17 cellular contexts compared by ENCODE assay signal in the genomic region with DNA sequence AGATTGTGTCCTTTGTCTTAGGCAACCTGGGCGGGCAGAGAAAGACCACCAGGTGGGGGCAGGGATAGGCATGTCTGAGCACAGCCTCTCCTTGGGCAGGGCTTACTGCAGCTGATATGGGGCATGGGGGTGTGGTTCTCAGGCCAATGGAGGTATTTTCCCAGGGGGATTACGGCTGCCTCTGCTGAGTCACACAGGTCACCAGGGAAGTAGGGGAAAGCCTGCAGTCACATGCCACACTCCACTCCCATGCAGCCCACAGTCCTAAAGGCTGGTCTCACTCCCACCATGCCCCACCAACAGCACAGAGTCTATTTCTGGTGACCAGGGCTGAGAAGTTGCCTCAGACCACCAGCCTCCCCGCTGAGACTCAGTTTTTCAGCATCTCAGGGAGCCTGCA.
DNase-seq lines count a peak whose midpoint lies in the region; ATAC-seq, FAIRE-seq and TF ChIP-seq lines count a peak whose summit lies in the region.
"Had no signal": no experiment of that assay in that cellular context is flagged by ENCODE, and none has a peak within 500 bp of the region (broad histone marks: within the 10 kb centered on the region; RNA-seq: fewer than 3 reads in every experiment).

No MANE protein-coding gene starts in this region.

- no peak overlapping the region for H2BK120ac ChIP-seq in H1 (replicated peaks; ENCODE audit: low read depth, low read length)

- H3K23me2 ChIP-seq in H1 (ENCODE audit: low read depth, low read length) = no peaks in the 10 kb centered on the region

- H2BK5ac ChIP-seq in H1 (ENCODE audit: low read depth, low read length) = no peak overlapping the region

- H3K4ac ChIP-seq in H1 (replicated peaks; ENCODE audit: insufficient read length, low read depth, low read length) = no peak overlapping the region

- H3K79me2 ChIP-seq in H1 (ENCODE audit: control insufficient read depth in 1 of 2, insufficient read depth in 2 of 2, low read length in 2 of 2) = no peaks in the 10 kb centered on the region

- H3K27me3 ChIP-seq in H1 (replicated peaks in 1 of 4; ENCODE audit: control insufficient read depth in 3 of 4, extremely low read depth in 1 of 4, insufficient read depth in 3 of 4, low read length in 3 of 4) = no peaks in the 10 kb centered on the region

- H4K8ac ChIP-seq in H1 (ENCODE audit: extremely low read depth, insufficient read depth, low read length) = no peak overlapping the region

- no peak overlapping the region for H3K27ac ChIP-seq in H1 (ENCODE audit: low read depth, low read length)
- H3K27ac ChIP-seq: HL-60, PC-9 had no signal

- 92% methylated on average over 3 of the region's 3 CpGs; no CpG with 5 or more reads in 1 of the 2 experiments for WGBS in H1 (ENCODE audit: extremely low coverage in 1 of 2, insufficient coverage in 1 of 2, insufficient read length in 1 of 2, insufficient replicate concordance in 2 of 2, low coverage in 1 of 2, low lambda C conversion rate in 2 of 2, missing lambda C conversion rate in 1 of 2), 2 experiments

- no peak for TF ChIP-seq POLR2A in H1 (IDR thresholded peaks at IDR 0.05; ENCODE audit: control extremely low read depth in 1 of 2, low read depth in 2 of 2, low read length in 2 of 2)

- no peak overlapping the region for H2BK12ac ChIP-seq in H1 (ENCODE audit: low read depth, low read length)

- H3K18ac ChIP-seq in H1 (ENCODE audit: extremely low read depth, low read length) = no peak overlapping the region

- in situ Hi-C loops in GM13976 (cut with MboI; ENCODE audit: low sequenced_read_pairs, unreplicated experiment) = no loop called here

- no peaks in the 10 kb centered on the region for H3K9me3 ChIP-seq in H1 (ENCODE audit: insufficient read depth in 2 of 2, low read depth in 1 of 2, low read length in 1 of 2)

- H3K23ac ChIP-seq in H1 (ENCODE audit: insufficient read length) = no peak overlapping the region

- H3K4me1 ChIP-seq in H1 (replicated peaks in 1 of 4; ENCODE audit: control insufficient read depth in 3 of 4, insufficient read depth in 4 of 4, low read length in 3 of 4) = no peaks in the 10 kb centered on the region

- H2BK20ac ChIP-seq in H1 (ENCODE audit: low read length) = 0 out of 2 replicates have a peak overlapping the region, but pooled peaks have one; percentile 7

- CTCF ChIA-PET in H1 (lab: Charles Lee; ENCODE audit: partially characterized antibody) = no interaction called here

- H3K79me1 ChIP-seq in H1 (ENCODE audit: low read depth, low read length) = no peaks in the 10 kb centered on the region

- no peak for FAIRE-seq in H1 (lab: Jason Lieb, UNC)

- no peak for DNase-seq in H1 (ENCODE audit: low read depth in 1 of 2, low spot score in 2 of 2)
- DNase-seq in Ammon's horn (ENCODE audit: low spot score) = no peak
- DNase-seq in GM13976 (ENCODE audit: low spot score) = no peak
- DNase-seq in Right ventricle myocardium inferior (ENCODE audit: missing footprints) = no peak
- DNase-seq in stimulated activated CD4-positive, alpha-beta T cell treated with anti-CD3 and anti-CD28 coated beads, Interleukin-2, amount 100 ng/mL, for 24 hours = no peak
- DNase-seq: DMS 273 treated with DMSO at 0.1 percent for 48 hours; kidney glomerular epithelial cell; PC-9; retina; stimulated activated CD4-positive, alpha-beta T cell treated with anti-CD3 and anti-CD28 coated beads, Interleukin-4, amount 100 ng/mL, for 4 hours; stimulated activated naive CD8-positive, alpha-beta T cell treated with anti-CD3 and anti-CD28 coated beads, Interleukin-15, Interleukin-2, amounts not matched to agents 100 U/mL and 50 U/mL, for 24 hours had no signal

- H4K20me1 ChIP-seq in H1 (replicated peaks in 1 of 2; ENCODE audit: control insufficient read depth in 1 of 2, insufficient read depth in 2 of 2, low read length in 2 of 2) = no peaks in the 10 kb centered on the region

- no peak overlapping the region for H3K9ac ChIP-seq in H1 (replicated peaks in 1 of 4; ENCODE audit: extremely low read depth in 1 of 4, low read depth in 3 of 4, low read length in 3 of 4)

- TF ChIP-seq EP300 in H1 (IDR thresholded peaks at IDR 0.05; ENCODE audit: borderline replicate concordance in 1 of 2, low read depth in 2 of 2, low read length in 2 of 2) = no peak

- H3K14ac ChIP-seq in H1 (ENCODE audit: insufficient read length) = no peak overlapping the region

- no peak overlapping the region for H3K4me2 ChIP-seq in H1 (ENCODE audit: insufficient read depth in 1 of 2, low read depth in 2 of 2, low read length in 2 of 2)
- H3K4me2 ChIP-seq: GM23338, PC-9 had no signal

- TF ChIP-seq CTCF in H1 (IDR thresholded peaks at IDR 0.05; ENCODE audit: control extremely low read depth in 1 of 3, insufficient read depth in 1 of 3, low read depth in 1 of 3, low read length in 3 of 3) = no peak
- no peak for TF ChIP-seq CTCF in GM13976 (IDR thresholded peaks at IDR 0.05; ENCODE audit: borderline replicate concordance, control extremely low read depth, extremely low read depth, insufficient read depth, missing control alignments)

- no peak overlapping the region for H3K56ac ChIP-seq in H1 (replicated peaks; ENCODE audit: insufficient read length, low read depth, low read length)

- H3K4me3 ChIP-seq in H1 (ENCODE audit: extremely low read depth in 1 of 4, insufficient read depth in 2 of 4, low read depth in 3 of 4, low read length in 4 of 4) = no peak overlapping the region
- H3K4me3 ChIP-seq: GM23338, PC-9 had no signal

- POLR2A ChIA-PET in H1 (lab: Charles Lee; ENCODE audit: partially characterized antibody) = no interaction called here

- no peak overlapping the region for H2AFZ ChIP-seq in H1 (ENCODE audit: low read length)
- H2AFZ ChIP-seq: GM23338, PC-9 had no signal

- intact Hi-C loops in Right ventricle myocardium inferior (cut with DNase I) = no loop called here

- H4K5ac ChIP-seq in H1 (ENCODE audit: insufficient read length, low read depth, low read length) = no peak overlapping the region

- no peak overlapping the region for H4K91ac ChIP-seq in H1 (replicated peaks; ENCODE audit: insufficient read length, low read length)

- no peak overlapping the region for H2AK5ac ChIP-seq in H1 (ENCODE audit: low read depth, low read length)

- ATAC-seq in GM18508 (IDR thresholded peaks at IDR 0.05; ENCODE audit: insufficient read depth, unreplicated experiment) (peak; percentile 54), GM21529 (IDR thresholded peaks at IDR 0.05; ENCODE audit: unreplicated experiment) (peak; percentile 69), HG03045 (IDR thresholded peaks at IDR 0.05; ENCODE audit: unreplicated experiment) (peak; percentile 79), Right ventricle myocardium inferior (no peak)
- ATAC-seq: activated T-helper 17 cell treated with anti-CD3 and anti-CD28 coated beads, Interleukin-2, amount 50 U/mL, for 72 hours; GM23338; stimulated activated naive CD8-positive, alpha-beta T cell treated with anti-CD3 and anti-CD28 coated beads, Interleukin-15, Interleukin-2, amounts not matched to agents 100 U/mL and 50 U/mL, for 24 hours had no signal

- no peaks in the 10 kb centered on the region for H3K36me3 ChIP-seq in H1 (ENCODE audit: control insufficient read depth in 2 of 4, insufficient read depth in 4 of 4, low read length in 3 of 4)

- TF ChIP-seq RAD21 in H1 (IDR thresholded peaks at IDR 0.05 in 1 of 2, conservative IDR thresholded peaks at IDR 0.05 in 1 of 2; ENCODE audit: low read depth in 2 of 2, low read length in 2 of 2) = no peak

- no peak overlapping the region for H2BK15ac ChIP-seq in H1 (ENCODE audit: low read length)

TF ChIP-seq in H1, 55 proteins besides CTCF, POLR2A, EP300 and RAD21:
- TF ChIP-seq TCF12 (IDR thresholded peaks at IDR 0.05; ENCODE audit: low read depth, low read length) = no peak
- no peak for TF ChIP-seq ATF2 (IDR thresholded peaks at IDR 0.05; ENCODE audit: low read length)
- TF ChIP-seq CHD1 (IDR thresholded peaks at IDR 0.05; ENCODE audit: low read depth, low read length) = no peak
- no peak for TF ChIP-seq TAF1 (IDR thresholded peaks at IDR 0.05; ENCODE audit: low read depth, low read length)
- TF ChIP-seq KDM4A (IDR thresholded peaks at IDR 0.05; ENCODE audit: low read depth, low read length, severe bottlenecking) = no peak
- TF ChIP-seq SUZ12 (IDR thresholded peaks at IDR 0.05; ENCODE audit: low read length) = no peak
- TF ChIP-seq SP4 (IDR thresholded peaks at IDR 0.05; ENCODE audit: low read length) = no peak
- no peak for TF ChIP-seq CREB1 (IDR thresholded peaks at IDR 0.05)
- TF ChIP-seq TAF7 (optimal IDR thresholded peaks at IDR 0.05; ENCODE audit: borderline replicate concordance, low read depth, low read length) = no peak
- TF ChIP-seq KDM1A (IDR thresholded peaks at IDR 0.05; ENCODE audit: borderline replicate concordance, low read length) = no peak
- TF ChIP-seq CHD2 (IDR thresholded peaks at IDR 0.05; ENCODE audit: low read length) = no peak
- TF ChIP-seq RFX5 (IDR thresholded peaks at IDR 0.05; ENCODE audit: borderline replicate concordance, low read depth, low read length) = no peak
- TF ChIP-seq MAFK (IDR thresholded peaks at IDR 0.05; ENCODE audit: low read depth, low read length) = no peak
- TF ChIP-seq RBBP5 (IDR thresholded peaks at IDR 0.05; ENCODE audit: borderline replicate concordance, low read depth, low read length) = no peak
- TF ChIP-seq NRF1 (IDR thresholded peaks at IDR 0.05; ENCODE audit: low read depth, low read length) = no peak
- TF ChIP-seq JUN (IDR thresholded peaks at IDR 0.05; ENCODE audit: low read depth, low read length) = no peak
- no peak for TF ChIP-seq POU5F1 (IDR thresholded peaks at IDR 0.05; ENCODE audit: low read depth, low read length)
